Comparison of ENCODE assay signal across 9 cellular contexts in the genomic region with DNA sequence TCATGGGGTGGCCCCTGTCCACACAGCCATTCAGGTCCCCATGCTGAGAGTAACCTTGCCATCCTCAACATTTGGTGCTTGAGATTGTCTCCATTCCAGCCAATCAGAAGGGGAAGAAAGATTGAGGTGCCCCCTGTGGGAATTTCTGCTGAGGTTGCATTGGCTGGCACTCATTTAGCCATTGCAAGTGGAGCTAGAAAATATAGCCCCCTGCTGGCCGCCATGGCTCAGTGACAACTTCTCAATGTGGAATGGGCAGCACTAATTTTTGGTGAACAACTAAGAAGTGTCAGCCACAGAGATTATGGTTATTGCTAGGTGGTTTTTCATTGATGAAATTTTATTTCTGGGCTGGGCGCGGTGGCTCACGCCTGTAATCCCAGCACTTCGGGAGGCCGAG. TPM values are rescaled to one million over a fixed set of nuclear protein-coding genes. Genes with fewer than 3 reads are reported as not detected.
DNase-seq lines count a peak whose midpoint lies in the region; ATAC-seq and TF ChIP-seq lines count a peak whose summit lies in the region.
"Had no signal": no experiment of that assay in that cellular context is flagged by ENCODE, and none has a peak within 500 bp of the region (broad histone marks: within the 10 kb centered on the region; RNA-seq: fewer than 3 reads in every experiment).

No MANE protein-coding gene starts in this region.

- peaks cover 0 to 10% of the 10 kb centered on the region in 2 donors for H3K27me3 Mint-ChIP-seq in CD4-positive, alpha-beta memory T cell

- no peaks in the 10 kb centered on the region for H4K20me1 ChIP-seq in MM.1S (ENCODE audit: insufficient read depth, low read length)

- ATAC-seq in GM19035 (IDR thresholded peaks at IDR 0.05; ENCODE audit: unreplicated experiment) (peak; percentile 68), HG02840 (IDR thresholded peaks at IDR 0.05; ENCODE audit: low FRiP score, unreplicated experiment) (no peak)

- H3K9ac ChIP-seq in MM.1S (ENCODE audit: low read length), result no peak overlapping the region

- no peak overlapping the region for H3K27ac Mint-ChIP-seq in CD4-positive, alpha-beta memory T cell
- H3K27ac Mint-ChIP-seq: natural killer cell had no signal

- H3K4me3 Mint-ChIP-seq in CD4-positive, alpha-beta memory T cell, result no peak overlapping the region
- H3K4me3 Mint-ChIP-seq: natural killer cell had no signal

- H3F3A ChIP-seq in MM.1S (ENCODE audit: insufficient read depth, low read length), result no peaks in the 10 kb centered on the region

- no peaks in the 10 kb centered on the region for H3K27me3 ChIP-seq in CD4-positive, alpha-beta memory T cell (ENCODE audit: insufficient read depth, low read length)
- H3K27me3 ChIP-seq in MM.1S (replicated peaks; ENCODE audit: insufficient read depth, low read length) (no peaks in the 10 kb centered on the region), WERI-Rb-1 (ENCODE audit: insufficient read depth, low read depth, severe bottlenecking) (peaks cover 5% of the 10 kb centered on the region), sigmoid colon (no peaks in the 10 kb centered on the region)

- H3K79me2 ChIP-seq in MM.1S (ENCODE audit: low read length), result no peaks in the 10 kb centered on the region

- TF ChIP-seq CTCF in MM.1S (IDR thresholded peaks at IDR 0.05; ENCODE audit: low read length) (peak; percentile 73), WERI-Rb-1 (IDR thresholded peaks at IDR 0.05; ENCODE audit: low read depth, low read length) (peak; percentile 67), fibroblast of the aortic adventitia (IDR thresholded peaks at IDR 0.05; ENCODE audit: insufficient read depth, low read length) (peak; percentile 60), retinal pigment epithelial cell (conservative IDR thresholded peaks at IDR 0.05; ENCODE audit: low read depth, low read length) (peak; percentile 80), sigmoid colon (IDR thresholded peaks at IDR 0.05) (peak in 2 of 4 experiments; percentile 11 to 12)

- H3K4me1 ChIP-seq in CD4-positive, alpha-beta memory T cell (ENCODE audit: insufficient read depth, low read length), result no peaks in the 10 kb centered on the region
- H3K4me1 ChIP-seq in MM.1S (ENCODE audit: low read length) (no peaks in the 10 kb centered on the region), sigmoid colon (no peaks in the 10 kb centered on the region)

- POLR2A ChIA-PET in CD4-positive, alpha-beta memory T cell (lab: Charles Lee; ENCODE audit: partially characterized antibody), result no interaction called here

- H3K9me2 ChIP-seq in MM.1S (replicated peaks; ENCODE audit: insufficient read depth, low read length), result no peaks in the 10 kb centered on the region

- no peak overlapping the region for H3K4me3 ChIP-seq in CD4-positive, alpha-beta memory T cell (ENCODE audit: low read length in 2 of 2)
- H3K4me3 ChIP-seq in MM.1S (ENCODE audit: low read length) (no peak overlapping the region), WERI-Rb-1 (ENCODE audit: low read depth, low read length) (no peak overlapping the region), fibroblast of the aortic adventitia (ENCODE audit: low read depth, low read length) (no peak overlapping the region), retinal pigment epithelial cell (ENCODE audit: low read length) (no peak overlapping the region), sigmoid colon (no peak overlapping the region)

- no peak for TF ChIP-seq POLR2A in sigmoid colon (IDR thresholded peaks at IDR 0.05)

- H3K27ac ChIP-seq in CD4-positive, alpha-beta memory T cell (ENCODE audit: low read depth, low read length), result no peak overlapping the region
- no peak overlapping the region for H3K27ac ChIP-seq in MM.1S (ENCODE audit: low read length)
- no peak overlapping the region for H3K27ac ChIP-seq in WERI-Rb-1
- no peak overlapping the region for H3K27ac ChIP-seq in sigmoid colon

- intact Hi-C loops in CD4-positive, alpha-beta memory T cell (cut with micrococcal nuclease), result loop anchor here (5.0 kb wide), 1 partner anchor 262 kb away; no protein-coding TSS in a partner anchor
- intact Hi-C loops in sigmoid colon (cut with DNase I), result no loop called here

- TF ChIP-seq EP300 in sigmoid colon (IDR thresholded peaks at IDR 0.05), result no peak

- no peaks in the 10 kb centered on the region for H3K9me3 ChIP-seq in CD4-positive, alpha-beta memory T cell (ENCODE audit: control insufficient read depth in 1 of 2, low read length in 2 of 2)
- no peaks in the 10 kb centered on the region for H3K9me3 ChIP-seq in MM.1S (replicated peaks; ENCODE audit: insufficient read depth, low read length)
- no peaks in the 10 kb centered on the region for H3K9me3 ChIP-seq in WERI-Rb-1 (ENCODE audit: severe bottlenecking)
- no peaks in the 10 kb centered on the region for H3K9me3 ChIP-seq in sigmoid colon

- H2AFZ ChIP-seq in MM.1S (ENCODE audit: low read length), result no peak overlapping the region

- H3K4me2 ChIP-seq in MM.1S (ENCODE audit: low read depth, low read length), result no peak overlapping the region

- H3K9me3 Mint-ChIP-seq in CD4-positive, alpha-beta memory T cell, result peaks cover 0 to 2% (median 0%) of the 10 kb centered on the region in 8 donors
- H3K9me3 Mint-ChIP-seq: natural killer cell had no signal

- WGBS in sigmoid colon, 2 donors, result 54 to 68% methylated on average over 6 of the region's 6 CpGs

- H3K36me3 Mint-ChIP-seq in CD4-positive, alpha-beta memory T cell, result no peaks in the 10 kb centered on the region
- H3K36me3 Mint-ChIP-seq: natural killer cell had no signal

- peak; percentile 18 to 40 (median 24) for DNase-seq in CD4-positive, alpha-beta memory T cell
- DNase-seq in MM.1S (peak; percentile 60), WERI-Rb-1 (peak; percentile 66), fibroblast of the aortic adventitia (ENCODE audit: low read depth) (peak; percentile 49), retinal pigment epithelial cell (ENCODE audit: low read depth) (peak; percentile 7), sigmoid colon (no peak)
- DNase-seq: natural killer cell had no signal

- peaks cover 0 to 2% (median 0%) of the 10 kb centered on the region in 4 donors for H3K4me1 Mint-ChIP-seq in CD4-positive, alpha-beta memory T cell
- H3K4me1 Mint-ChIP-seq: natural killer cell had no signal

- no peaks in the 10 kb centered on the region for H3K36me3 ChIP-seq in CD4-positive, alpha-beta memory T cell (ENCODE audit: insufficient read depth, low read length)
- H3K36me3 ChIP-seq in MM.1S (replicated peaks; ENCODE audit: insufficient read depth, low read length) (no peaks in the 10 kb centered on the region), WERI-Rb-1 (no peaks in the 10 kb centered on the region), sigmoid colon (no peaks in the 10 kb centered on the region)

- CTCF ChIA-PET in CD4-positive, alpha-beta memory T cell (lab: Charles Lee; ENCODE audit: partially characterized antibody), result interaction anchor here (0.7 to 1.4 kb wide), 4 partner anchors 10 to 394 kb away, joined by 3 to 6 read pairs (median 4); no protein-coding TSS in a partner anchor

RNA-seq across cellular contexts. Expression of gene COL6A6, which starts 22.0 kb away (rescaled TPM):
- not detected for total RNA-seq in CD4-positive, alpha-beta memory T cell
- not detected for polyA plus RNA-seq in CD4-positive, alpha-beta memory T cell
- 18.6 and 20.7 TPM in 2 replicates for total RNA-seq in fibroblast of the aortic adventitia (ENCODE audit: low replicate concordance)
- under 1 TPM in 1 of 4 donors, not detected in 3; 0.16 TPM for total RNA-seq in sigmoid colon
- under 1 TPM in 1 of 3 donors, not detected in 2; 0.04 TPM for polyA plus RNA-seq in sigmoid colon
- total RNA-seq: natural killer cell had no signal

Comparison
In these comparisons a context has a peak if more than half of its experiments do, and no peak if none do; other contexts are left out.
1. RNA of gene COL6A6, which starts 22.0 kb away (total RNA-seq): 18.6 to 20.7 TPM in fibroblast of the aortic adventitia; not detected in CD4-positive, alpha-beta memory T cell and 0.16 TPM in sigmoid colon; every median in the first group is over 10 times any median in the second.